17 cellular contexts compared by ENCODE assay signal in the genomic region with DNA sequence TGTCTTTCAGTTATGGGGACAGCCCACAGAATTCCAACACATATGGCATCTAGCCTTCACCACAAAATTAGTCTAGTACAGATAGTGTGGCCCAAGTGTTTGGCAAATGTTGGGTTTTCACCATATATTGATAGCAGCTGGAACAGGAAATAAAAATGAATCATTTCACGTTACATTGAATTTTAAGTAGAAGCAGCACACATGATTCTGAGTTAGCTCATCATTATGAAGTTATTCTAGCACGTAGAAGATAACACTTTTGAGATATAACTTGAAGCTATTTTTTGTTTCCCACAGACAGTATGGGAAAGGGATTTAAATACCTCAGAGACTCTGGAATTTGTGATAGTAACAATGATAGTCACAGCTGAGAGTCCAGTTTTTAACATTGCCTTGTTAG.
A peak's percentile ranks its signal among the peaks of the same experiment; 100 is the strongest.
DNase-seq lines count a peak whose midpoint lies in the region; ATAC-seq and TF ChIP-seq lines count a peak whose summit lies in the region.
"Had no signal": no experiment of that assay in that cellular context is flagged by ENCODE, and none has a peak within 500 bp of the region (broad histone marks: within the 10 kb centered on the region; RNA-seq: fewer than 3 reads in every experiment).

No MANE protein-coding gene starts in this region.

- peaks cover 13% of the 10 kb centered on the region for H3K4me1 Mint-ChIP-seq in mesothelial cell of epicardium
- H3K4me1 Mint-ChIP-seq: central memory CD8-positive, alpha-beta T cell had no signal

- H3K36me3 Mint-ChIP-seq in mesothelial cell of epicardium: peaks cover 16% of the 10 kb centered on the region

- intact Hi-C loops in esophagus squamous epithelium (cut with DNase I): no loop called here

- ATAC-seq in HG03095 (IDR thresholded peaks at IDR 0.05; ENCODE audit: unreplicated experiment): no peak

- H3K27ac Mint-ChIP-seq in mesothelial cell of epicardium: peak overlapping the region; percentile 18

- H3K36me3 ChIP-seq in MG63 (peaks cover 9% of the 10 kb centered on the region), esophagus squamous epithelium (no peaks in the 10 kb centered on the region)

- TF ChIP-seq POLR2A in esophagus squamous epithelium (IDR thresholded peaks at IDR 0.05): no peak

- peaks cover 4% of the 10 kb centered on the region for H3K9me3 Mint-ChIP-seq in mesothelial cell of epicardium

- no peak overlapping the region for H3K4me3 ChIP-seq in AG10803 (ENCODE audit: low read length)
- H3K4me3 ChIP-seq in MG63: no peak overlapping the region
- no peak overlapping the region for H3K4me3 ChIP-seq in epithelial cell of esophagus (ENCODE audit: low read length)
- H3K4me3 ChIP-seq in esophagus squamous epithelium: no peak overlapping the region

- H3K9me3 ChIP-seq in MG63: no peaks in the 10 kb centered on the region
- H3K9me3 ChIP-seq in esophagus squamous epithelium: no peaks in the 10 kb centered on the region

- DNase-seq in AG10803 (ENCODE audit: low read depth) (peak; percentile 85), MG63 (peak; percentile 2), epithelial cell of esophagus (ENCODE audit: low read depth) (peak; percentile 2), mesothelial cell of epicardium (ENCODE audit: low spot score in 2 of 2, unreplicated experiment in 2 of 2) (no peak), esophagus squamous epithelium (lab: John Stamatoyannopoulos, UW) (no peak), germinal center (ENCODE audit: low spot score) (no peak), mesenteric fat pad (ENCODE audit: low spot score) (no peak)
- DNase-seq: activated naive CD4-positive, alpha-beta T cell treated with Interleukin-2 at 50 U/mL for 16 hours; DND-41; erythroblast; midbrain; MV-4-11; NCI-H2171 treated with DMSO at 0.1 percent for 48 hours had no signal

- H3K4me1 ChIP-seq in esophagus squamous epithelium: no peaks in the 10 kb centered on the region

- no peaks in the 10 kb centered on the region for H3K27me3 ChIP-seq in MG63
- H3K27me3 ChIP-seq in esophagus squamous epithelium: no peaks in the 10 kb centered on the region

- no peaks in the 10 kb centered on the region for H3K27me3 Mint-ChIP-seq in mesothelial cell of epicardium (ENCODE audit: low read depth)
- H3K27me3 Mint-ChIP-seq: central memory CD8-positive, alpha-beta T cell had no signal

- no peak for TF ChIP-seq CTCF in AG10803 (conservative IDR thresholded peaks at IDR 0.05; ENCODE audit: low read length)
- TF ChIP-seq CTCF in epithelial cell of esophagus (IDR thresholded peaks at IDR 0.05; ENCODE audit: insufficient read depth, low read depth, low read length, missing control alignments): no peak
- no peak for TF ChIP-seq CTCF in mesothelial cell of epicardium (IDR thresholded peaks at IDR 0.05; ENCODE audit: unreplicated experiment)
- TF ChIP-seq CTCF in esophagus squamous epithelium (IDR thresholded peaks at IDR 0.05): no peak

- peak overlapping the region in 2 of 4 donors; percentile 29 to 51 for H3K27ac ChIP-seq in esophagus squamous epithelium
- H3K27ac ChIP-seq: C4-2B, VCaP had no signal

- no peak overlapping the region for H3K4me3 Mint-ChIP-seq in mesothelial cell of epicardium
- H3K4me3 Mint-ChIP-seq: central memory CD8-positive, alpha-beta T cell had no signal

- WGBS in esophagus squamous epithelium, 2 donors: 40 to 53% methylated on average over 2 of the region's 2 CpGs

Comparison
In these comparisons a context has a peak if more than half of its experiments do, and no peak if none do; other contexts are left out.
1. DNase-seq: peak in AG10803 (single experiment), MG63 (single experiment) and epithelial cell of esophagus (single experiment); none in mesothelial cell of epicardium (0 of 2), esophagus squamous epithelium (single experiment), germinal center (single experiment) and mesenteric fat pad (single experiment).